ENCODE assay signal across 16 cellular contexts in the genomic region with DNA sequence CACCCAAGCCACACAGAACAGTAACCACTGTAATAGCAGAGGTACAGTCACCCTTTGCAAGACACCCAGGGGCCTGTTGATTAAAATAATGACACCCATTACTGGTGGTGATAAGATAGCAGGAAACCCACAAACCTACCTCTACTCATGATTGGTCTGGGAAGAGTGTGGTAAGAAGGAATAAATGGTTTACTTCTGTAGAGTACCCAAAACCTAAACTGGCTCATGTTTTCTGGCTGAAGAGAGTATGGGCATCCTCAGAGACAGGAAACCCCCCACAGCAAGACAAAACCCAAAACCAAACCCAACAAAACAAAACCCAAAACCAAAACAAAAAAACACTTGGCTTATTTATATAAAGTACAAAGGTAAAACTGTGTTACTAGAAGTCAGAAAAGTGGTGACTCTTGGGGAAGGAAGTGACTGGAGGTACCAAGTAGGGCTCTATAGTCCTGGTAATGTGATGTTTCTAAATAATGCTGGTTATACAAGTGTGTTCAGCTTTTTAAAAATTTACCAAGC. TPM values are rescaled to one million over a fixed set of nuclear protein-coding genes. Genes with fewer than 3 reads are reported as not detected.
A peak's percentile ranks its signal among the peaks of the same experiment; 100 is the strongest.
DNase-seq lines count a peak whose midpoint lies in the region; ATAC-seq lines count a peak whose summit lies in the region.
"Had no signal": no experiment of that assay in that cellular context is flagged by ENCODE, and none has a peak within 500 bp of the region (broad histone marks: within the 10 kb centered on the region; RNA-seq: fewer than 3 reads in every experiment).

No MANE protein-coding gene starts in this region.

- peak; percentile 83 for ATAC-seq in activated CD8-positive, alpha-beta memory T cell treated with anti-CD3 and anti-CD28 coated beads, Interleukin-2, amount 10 ng/mL, durations not matched to agents 7 days and 5 days
- ATAC-seq in HG03457 (IDR thresholded peaks at IDR 0.05; ENCODE audit: unreplicated experiment), result peak; percentile 41
- peak; percentile 89 to 94 for ATAC-seq in natural killer cell treated with Interleukin-12 subunit alpha and Interleukin-12 subunit beta and Interleukin-15 and Interleukin-18, amount 100 ng/mL, for 72 hours
- no peak for ATAC-seq in HG02852 (IDR thresholded peaks at IDR 0.05; ENCODE audit: unreplicated experiment)
- ATAC-seq: A549, right cardiac atrium had no signal

- H3K4me1 Mint-ChIP-seq in activated CD8-positive, alpha-beta memory T cell treated with anti-CD3 and anti-CD28 coated beads, Interleukin-2, amount 10 ng/mL, durations not matched to agents 7 days and 5 days, result peaks cover 32% of the 10 kb centered on the region
- H3K4me1 Mint-ChIP-seq in activated naive CD8-positive, alpha-beta T cell (ENCODE audit: low read depth), result peaks cover 9% of the 10 kb centered on the region
- H3K4me1 Mint-ChIP-seq in natural killer cell treated with Interleukin-12 subunit alpha and Interleukin-12 subunit beta and Interleukin-15 and Interleukin-18, amount 100 ng/mL, for 72 hours (ENCODE audit: low read depth in 2 of 2), result peaks cover 29 to 32% of the 10 kb centered on the region in 2 donors

- H3K4me3 Mint-ChIP-seq in activated CD8-positive, alpha-beta memory T cell treated with anti-CD3 and anti-CD28 coated beads, Interleukin-2, amount 10 ng/mL, durations not matched to agents 7 days and 5 days, result peak overlapping the region; percentile 27
- no peak overlapping the region for H3K4me3 Mint-ChIP-seq in activated naive CD8-positive, alpha-beta T cell
- peak overlapping the region; percentile 47 for H3K4me3 Mint-ChIP-seq in natural killer cell treated with Interleukin-12 subunit alpha and Interleukin-12 subunit beta and Interleukin-15 and Interleukin-18, amount 100 ng/mL, for 72 hours

- H3K9me3 Mint-ChIP-seq in activated CD8-positive, alpha-beta memory T cell treated with anti-CD3 and anti-CD28 coated beads, Interleukin-2, amount 10 ng/mL, durations not matched to agents 7 days and 5 days (ENCODE audit: low read depth), result no peaks in the 10 kb centered on the region
- H3K9me3 Mint-ChIP-seq in activated naive CD8-positive, alpha-beta T cell (ENCODE audit: low read depth), result no peaks in the 10 kb centered on the region
- no peaks in the 10 kb centered on the region for H3K9me3 Mint-ChIP-seq in natural killer cell treated with Interleukin-12 subunit alpha and Interleukin-12 subunit beta and Interleukin-15 and Interleukin-18, amount 100 ng/mL, for 72 hours

- peaks cover 7% of the 10 kb centered on the region for H3K36me3 Mint-ChIP-seq in activated CD8-positive, alpha-beta memory T cell treated with anti-CD3 and anti-CD28 coated beads, Interleukin-2, amount 10 ng/mL, durations not matched to agents 7 days and 5 days
- peaks cover 7% of the 10 kb centered on the region for H3K36me3 Mint-ChIP-seq in activated naive CD8-positive, alpha-beta T cell
- peaks cover 8% of the 10 kb centered on the region for H3K36me3 Mint-ChIP-seq in natural killer cell treated with Interleukin-12 subunit alpha and Interleukin-12 subunit beta and Interleukin-15 and Interleukin-18, amount 100 ng/mL, for 72 hours

- H3K27ac Mint-ChIP-seq in activated CD8-positive, alpha-beta memory T cell treated with anti-CD3 and anti-CD28 coated beads, Interleukin-2, amount 10 ng/mL, durations not matched to agents 7 days and 5 days, result peak overlapping the region; percentile 75
- H3K27ac Mint-ChIP-seq in activated naive CD8-positive, alpha-beta T cell, result peak overlapping the region; percentile 37
- H3K27ac Mint-ChIP-seq in natural killer cell treated with Interleukin-12 subunit alpha and Interleukin-12 subunit beta and Interleukin-15 and Interleukin-18, amount 100 ng/mL, for 72 hours, result peak overlapping the region; percentile 72 to 80

- H3K27me3 Mint-ChIP-seq in activated CD8-positive, alpha-beta memory T cell treated with anti-CD3 and anti-CD28 coated beads, Interleukin-2, amount 10 ng/mL, durations not matched to agents 7 days and 5 days, result no peaks in the 10 kb centered on the region
- no peaks in the 10 kb centered on the region for H3K27me3 Mint-ChIP-seq in activated naive CD8-positive, alpha-beta T cell
- H3K27me3 Mint-ChIP-seq in natural killer cell treated with Interleukin-12 subunit alpha and Interleukin-12 subunit beta and Interleukin-15 and Interleukin-18, amount 100 ng/mL, for 72 hours, result no peaks in the 10 kb centered on the region

- CTCF ChIA-PET in activated CD8-positive, alpha-beta memory T cell treated with anti-CD3 and anti-CD28 coated beads, Interleukin-2, amount 10 ng/mL, durations not matched to agents 7 days and 5 days (lab: Charles Lee), result interaction anchor here (0.6 to 1.1 kb wide), 2 partner anchors 179 to 495 kb away, joined by 3 read pairs; no protein-coding TSS in a partner anchor

- DNase-seq in activated CD8-positive, alpha-beta memory T cell treated with anti-CD3 and anti-CD28 coated beads, Interleukin-2, amount 10 ng/mL, durations not matched to agents 7 days and 5 days, result peak; percentile 67
- DNase-seq in activated CD8-positive, alpha-beta memory T cell treated with anti-CD3 and anti-CD28 coated beads, Interleukin-2, amount 50 U/mL, for 48 hours, result no peak
- DNase-seq in natural killer cell treated with Interleukin-12 subunit alpha and Interleukin-12 subunit beta and Interleukin-15 and Interleukin-18, amount 100 ng/mL, for 72 hours (ENCODE audit: low spot score), result no peak
- DNase-seq in SK-N-DZ (ENCODE audit: low spot score) (no peak), COLO668 (lab: John Stamatoyannopoulos, UW; ENCODE audit: unreplicated experiment) (no peak)
- DNase-seq: activated CD8-positive, alpha-beta memory T cell treated with anti-CD3 and anti-CD28 coated beads, Interleukin-2, amount 50 U/mL, for 4 hours; hippocampal formation; kidney; midbrain; right cardiac atrium; SW 1271; WERI-Rb-1 had no signal

RNA-seq across cellular contexts. Expression of gene DNAJB12, which starts 15.5 kb away (rescaled TPM):
- total RNA-seq in activated CD8-positive, alpha-beta memory T cell treated with anti-CD3 and anti-CD28 coated beads, Interleukin-2, amount 10 ng/mL, durations not matched to agents 7 days and 5 days, result 10 to 100 TPM; 25.5 to 31.4 TPM
- total RNA-seq in natural killer cell treated with Interleukin-12 subunit alpha and Interleukin-12 subunit beta and Interleukin-15 and Interleukin-18, amount 100 ng/mL, for 72 hours, result 10 to 100 TPM; 39.5 to 39.7 TPM
- 17.7 and 18.7 TPM in 2 replicates for polyA plus RNA-seq in SK-N-DZ (2014; cell fraction: cytosol; rRNA removed)
- polyA plus RNA-seq in SK-N-DZ (2014; cell fraction: nucleus; rRNA removed), result 20.4 and 30.5 TPM in 2 replicates
